In genomic region chr2:81247648-81248047, GRCh38 we compare ENCODE assay signal across 1 cellular context.
A peak's percentile ranks its signal among the peaks of the same experiment; 100 is the strongest.
TF ChIP-seq lines count a peak whose summit lies in the region.

No MANE protein-coding gene starts in this region.

TF ChIP-seq in HepG2, 621 proteins besides CTCF, POLR2A, EP300 and RAD21 (continued from another document and continues in another):
- TF ChIP-seq MIXL1 (CRISPR knock-in tag; IDR thresholded peaks at IDR 0.05): peak; percentile 38; the same call in 1 of the 2 replicates
- TF ChIP-seq FOXA1 (IDR thresholded peaks at IDR 0.05): no peak
- TF ChIP-seq FOXA1 (CRISPR knock-in tag; IDR thresholded peaks at IDR 0.05): 0 out of 2 replicates have a peak, but pooled peaks have one; percentile 31
- peak; percentile 95 for TF ChIP-seq HNF4A (CRISPR knock-in tag; IDR thresholded peaks at IDR 0.05)
- TF ChIP-seq GFI1 (CRISPR knock-in tag; IDR thresholded peaks at IDR 0.05; ENCODE audit: borderline replicate concordance): peak; percentile 79
- TF ChIP-seq, protein P1, sequence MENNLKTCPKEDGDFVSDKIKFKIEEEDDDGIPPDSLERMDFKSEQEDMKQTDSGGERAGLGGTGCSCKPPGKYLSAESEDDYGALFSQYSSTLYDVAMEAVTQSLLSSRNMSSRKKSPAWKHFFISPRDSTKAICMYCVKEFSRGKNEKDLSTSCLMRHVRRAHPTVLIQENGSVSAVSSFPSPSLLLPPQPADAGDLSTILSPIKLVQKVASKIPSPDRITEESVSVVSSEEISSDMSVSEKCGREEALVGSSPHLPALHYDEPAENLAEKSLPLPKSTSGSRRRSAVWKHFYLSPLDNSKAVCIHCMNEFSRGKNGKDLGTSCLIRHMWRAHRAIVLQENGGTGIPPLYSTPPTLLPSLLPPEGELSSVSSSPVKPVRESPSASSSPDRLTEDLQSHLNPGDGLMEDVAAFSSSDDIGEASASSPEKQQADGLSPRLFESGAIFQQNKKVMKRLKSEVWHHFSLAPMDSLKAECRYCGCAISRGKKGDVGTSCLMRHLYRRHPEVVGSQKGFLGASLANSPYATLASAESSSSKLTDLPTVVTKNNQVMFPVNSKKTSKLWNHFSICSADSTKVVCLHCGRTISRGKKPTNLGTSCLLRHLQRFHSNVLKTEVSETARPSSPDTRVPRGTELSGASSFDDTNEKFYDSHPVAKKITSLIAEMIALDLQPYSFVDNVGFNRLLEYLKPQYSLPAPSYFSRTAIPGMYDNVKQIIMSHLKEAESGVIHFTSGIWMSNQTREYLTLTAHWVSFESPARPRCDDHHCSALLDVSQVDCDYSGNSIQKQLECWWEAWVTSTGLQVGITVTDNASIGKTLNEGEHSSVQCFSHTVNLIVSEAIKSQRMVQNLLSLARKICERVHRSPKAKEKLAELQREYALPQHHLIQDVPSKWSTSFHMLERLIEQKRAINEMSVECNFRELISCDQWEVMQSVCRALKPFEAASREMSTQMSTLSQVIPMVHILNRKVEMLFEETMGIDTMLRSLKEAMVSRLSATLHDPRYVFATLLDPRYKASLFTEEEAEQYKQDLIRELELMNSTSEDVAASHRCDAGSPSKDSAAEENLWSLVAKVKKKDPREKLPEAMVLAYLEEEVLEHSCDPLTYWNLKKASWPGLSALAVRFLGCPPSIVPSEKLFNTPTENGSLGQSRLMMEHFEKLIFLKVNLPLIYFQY (CRISPR knock-in tag; IDR thresholded peaks at IDR 0.05; ENCODE audit: borderline replicate concordance): no peak
- no peak for TF ChIP-seq ZNF672 (CRISPR knock-in tag; IDR thresholded peaks at IDR 0.05)
- TF ChIP-seq SOX13 (IDR thresholded peaks at IDR 0.05): no peak
- peak in 1 of 2 experiments; percentile 83; a peak in 2 of 4 replicates for TF ChIP-seq SOX13 (CRISPR knock-in tag; conservative IDR thresholded peaks at IDR 0.05 in 1 of 2, IDR thresholded peaks at IDR 0.05 in 1 of 2)
- TF ChIP-seq NCOA2 (CRISPR knock-in tag; IDR thresholded peaks at IDR 0.05): 0 out of 2 replicates have a peak, but pooled peaks have one; percentile 30
- no peak for TF ChIP-seq ATAD3A (CRISPR knock-in tag; IDR thresholded peaks at IDR 0.05)
- TF ChIP-seq, protein P2, sequence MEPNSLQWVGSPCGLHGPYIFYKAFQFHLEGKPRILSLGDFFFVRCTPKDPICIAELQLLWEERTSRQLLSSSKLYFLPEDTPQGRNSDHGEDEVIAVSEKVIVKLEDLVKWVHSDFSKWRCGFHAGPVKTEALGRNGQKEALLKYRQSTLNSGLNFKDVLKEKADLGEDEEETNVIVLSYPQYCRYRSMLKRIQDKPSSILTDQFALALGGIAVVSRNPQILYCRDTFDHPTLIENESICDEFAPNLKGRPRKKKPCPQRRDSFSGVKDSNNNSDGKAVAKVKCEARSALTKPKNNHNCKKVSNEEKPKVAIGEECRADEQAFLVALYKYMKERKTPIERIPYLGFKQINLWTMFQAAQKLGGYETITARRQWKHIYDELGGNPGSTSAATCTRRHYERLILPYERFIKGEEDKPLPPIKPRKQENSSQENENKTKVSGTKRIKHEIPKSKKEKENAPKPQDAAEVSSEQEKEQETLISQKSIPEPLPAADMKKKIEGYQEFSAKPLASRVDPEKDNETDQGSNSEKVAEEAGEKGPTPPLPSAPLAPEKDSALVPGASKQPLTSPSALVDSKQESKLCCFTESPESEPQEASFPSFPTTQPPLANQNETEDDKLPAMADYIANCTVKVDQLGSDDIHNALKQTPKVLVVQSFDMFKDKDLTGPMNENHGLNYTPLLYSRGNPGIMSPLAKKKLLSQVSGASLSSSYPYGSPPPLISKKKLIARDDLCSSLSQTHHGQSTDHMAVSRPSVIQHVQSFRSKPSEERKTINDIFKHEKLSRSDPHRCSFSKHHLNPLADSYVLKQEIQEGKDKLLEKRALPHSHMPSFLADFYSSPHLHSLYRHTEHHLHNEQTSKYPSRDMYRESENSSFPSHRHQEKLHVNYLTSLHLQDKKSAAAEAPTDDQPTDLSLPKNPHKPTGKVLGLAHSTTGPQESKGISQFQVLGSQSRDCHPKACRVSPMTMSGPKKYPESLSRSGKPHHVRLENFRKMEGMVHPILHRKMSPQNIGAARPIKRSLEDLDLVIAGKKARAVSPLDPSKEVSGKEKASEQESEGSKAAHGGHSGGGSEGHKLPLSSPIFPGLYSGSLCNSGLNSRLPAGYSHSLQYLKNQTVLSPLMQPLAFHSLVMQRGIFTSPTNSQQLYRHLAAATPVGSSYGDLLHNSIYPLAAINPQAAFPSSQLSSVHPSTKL (CRISPR knock-in tag; IDR thresholded peaks at IDR 0.05): peak; percentile 77
- TF ChIP-seq ZFP90 (CRISPR knock-in tag; IDR thresholded peaks at IDR 0.05; ENCODE audit: borderline replicate concordance): no peak
- TF ChIP-seq NR2F2 (IDR thresholded peaks at IDR 0.05; ENCODE audit: borderline replicate concordance, low read depth): peak; percentile 64
- 0 out of 2 replicates have a peak, but pooled peaks have one; percentile 18 for TF ChIP-seq SIX1 (CRISPR knock-in tag; IDR thresholded peaks at IDR 0.05; ENCODE audit: borderline replicate concordance)
- TF ChIP-seq MLLT10 (CRISPR knock-in tag; IDR thresholded peaks at IDR 0.05): no peak
- TF ChIP-seq SMAD9 (CRISPR knock-in tag; IDR thresholded peaks at IDR 0.05): no peak
- no peak for TF ChIP-seq ZNF576 (CRISPR knock-in tag; IDR thresholded peaks at IDR 0.05)
- peak; percentile 64; the same call in 1 of the 2 replicates for TF ChIP-seq FOXK1 (CRISPR knock-in tag; IDR thresholded peaks at IDR 0.05; ENCODE audit: borderline replicate concordance, low read depth)
- TF ChIP-seq ONECUT2 (CRISPR knock-in tag; IDR thresholded peaks at IDR 0.05): peak; percentile 98
- peak; percentile 66; the same call in 1 of the 2 replicates for TF ChIP-seq ZNF292 (CRISPR knock-in tag; IDR thresholded peaks at IDR 0.05; ENCODE audit: borderline replicate concordance, low read depth)
- no peak for TF ChIP-seq MEIS2 (CRISPR knock-in tag; IDR thresholded peaks at IDR 0.05)
- TF ChIP-seq HOXA3 (CRISPR knock-in tag; IDR thresholded peaks at IDR 0.05): peak; percentile 50; the same call in 1 of the 2 replicates
- no peak for TF ChIP-seq SOX6 (IDR thresholded peaks at IDR 0.05)
- TF ChIP-seq SOX6 (CRISPR knock-in tag; IDR thresholded peaks at IDR 0.05): peak; percentile 79
- TF ChIP-seq KIAA2018 (CRISPR knock-in tag; IDR thresholded peaks at IDR 0.05; ENCODE audit: borderline replicate concordance): no peak
- no peak for TF ChIP-seq CREB1 (IDR thresholded peaks at IDR 0.05)
- peak; percentile 60; the same call in 1 of the 2 replicates for TF ChIP-seq CREB1 (CRISPR knock-in tag; IDR thresholded peaks at IDR 0.05)
- peak; percentile 45; the same call in 1 of the 2 replicates for TF ChIP-seq ZBTB20 (CRISPR knock-in tag; IDR thresholded peaks at IDR 0.05; ENCODE audit: borderline replicate concordance, low read depth)
- TF ChIP-seq, protein P3, sequence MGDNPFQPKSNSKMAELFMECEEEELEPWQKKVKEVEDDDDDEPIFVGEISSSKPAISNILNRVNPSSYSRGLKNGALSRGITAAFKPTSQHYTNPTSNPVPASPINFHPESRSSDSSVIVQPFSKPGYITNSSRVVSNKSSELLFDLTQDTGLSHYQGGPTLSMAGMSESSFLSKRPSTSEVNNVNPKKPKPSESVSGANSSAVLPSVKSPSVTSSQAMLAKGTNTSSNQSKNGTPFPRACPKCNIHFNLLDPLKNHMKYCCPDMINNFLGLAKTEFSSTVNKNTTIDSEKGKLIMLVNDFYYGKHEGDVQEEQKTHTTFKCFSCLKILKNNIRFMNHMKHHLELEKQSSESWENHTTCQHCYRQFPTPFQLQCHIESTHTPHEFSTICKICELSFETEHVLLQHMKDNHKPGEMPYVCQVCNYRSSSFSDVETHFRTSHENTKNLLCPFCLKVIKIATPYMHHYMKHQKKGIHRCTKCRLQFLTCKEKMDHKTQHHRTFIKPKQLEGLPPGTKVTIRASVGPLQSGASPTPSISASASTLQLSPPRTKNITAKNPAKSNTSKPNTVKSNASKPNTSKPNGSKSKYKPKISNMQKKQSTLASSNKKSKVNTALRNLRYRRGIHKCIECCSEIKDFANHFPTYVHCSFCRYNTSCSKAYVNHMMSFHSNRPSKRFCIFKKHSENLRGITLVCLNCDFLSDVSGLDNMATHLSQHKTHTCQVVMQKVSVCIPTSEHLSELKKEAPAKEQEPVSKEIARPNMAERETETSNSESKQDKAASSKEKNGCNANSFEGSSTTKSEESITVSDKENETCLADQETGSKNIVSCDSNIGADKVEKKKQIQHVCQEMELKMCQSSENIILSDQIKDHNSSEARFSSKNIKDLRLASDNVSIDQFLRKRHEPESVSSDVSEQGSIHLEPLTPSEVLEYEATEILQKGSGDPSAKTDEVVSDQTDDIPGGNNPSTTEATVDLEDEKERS (CRISPR knock-in tag; IDR thresholded peaks at IDR 0.05): 0 out of 2 replicates have a peak, but pooled peaks have one; percentile 37
- TF ChIP-seq, protein P4, sequence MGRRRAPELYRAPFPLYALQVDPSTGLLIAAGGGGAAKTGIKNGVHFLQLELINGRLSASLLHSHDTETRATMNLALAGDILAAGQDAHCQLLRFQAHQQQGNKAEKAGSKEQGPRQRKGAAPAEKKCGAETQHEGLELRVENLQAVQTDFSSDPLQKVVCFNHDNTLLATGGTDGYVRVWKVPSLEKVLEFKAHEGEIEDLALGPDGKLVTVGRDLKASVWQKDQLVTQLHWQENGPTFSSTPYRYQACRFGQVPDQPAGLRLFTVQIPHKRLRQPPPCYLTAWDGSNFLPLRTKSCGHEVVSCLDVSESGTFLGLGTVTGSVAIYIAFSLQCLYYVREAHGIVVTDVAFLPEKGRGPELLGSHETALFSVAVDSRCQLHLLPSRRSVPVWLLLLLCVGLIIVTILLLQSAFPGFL (CRISPR knock-in tag; IDR thresholded peaks at IDR 0.05): no peak
- TF ChIP-seq, protein P5, sequence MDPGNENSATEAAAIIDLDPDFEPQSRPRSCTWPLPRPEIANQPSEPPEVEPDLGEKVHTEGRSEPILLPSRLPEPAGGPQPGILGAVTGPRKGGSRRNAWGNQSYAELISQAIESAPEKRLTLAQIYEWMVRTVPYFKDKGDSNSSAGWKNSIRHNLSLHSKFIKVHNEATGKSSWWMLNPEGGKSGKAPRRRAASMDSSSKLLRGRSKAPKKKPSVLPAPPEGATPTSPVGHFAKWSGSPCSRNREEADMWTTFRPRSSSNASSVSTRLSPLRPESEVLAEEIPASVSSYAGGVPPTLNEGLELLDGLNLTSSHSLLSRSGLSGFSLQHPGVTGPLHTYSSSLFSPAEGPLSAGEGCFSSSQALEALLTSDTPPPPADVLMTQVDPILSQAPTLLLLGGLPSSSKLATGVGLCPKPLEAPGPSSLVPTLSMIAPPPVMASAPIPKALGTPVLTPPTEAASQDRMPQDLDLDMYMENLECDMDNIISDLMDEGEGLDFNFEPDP (CRISPR knock-in tag; conservative IDR thresholded peaks at IDR 0.05): no peak
- peak; percentile 36; the same call in 1 of the 2 replicates for TF ChIP-seq FOXA3 (CRISPR knock-in tag; IDR thresholded peaks at IDR 0.05)
- no peak for TF ChIP-seq IKZF1 (IDR thresholded peaks at IDR 0.05)
- no peak for TF ChIP-seq XBP1 (CRISPR knock-in tag; IDR thresholded peaks at IDR 0.05)
